In the genomic region with DNA sequence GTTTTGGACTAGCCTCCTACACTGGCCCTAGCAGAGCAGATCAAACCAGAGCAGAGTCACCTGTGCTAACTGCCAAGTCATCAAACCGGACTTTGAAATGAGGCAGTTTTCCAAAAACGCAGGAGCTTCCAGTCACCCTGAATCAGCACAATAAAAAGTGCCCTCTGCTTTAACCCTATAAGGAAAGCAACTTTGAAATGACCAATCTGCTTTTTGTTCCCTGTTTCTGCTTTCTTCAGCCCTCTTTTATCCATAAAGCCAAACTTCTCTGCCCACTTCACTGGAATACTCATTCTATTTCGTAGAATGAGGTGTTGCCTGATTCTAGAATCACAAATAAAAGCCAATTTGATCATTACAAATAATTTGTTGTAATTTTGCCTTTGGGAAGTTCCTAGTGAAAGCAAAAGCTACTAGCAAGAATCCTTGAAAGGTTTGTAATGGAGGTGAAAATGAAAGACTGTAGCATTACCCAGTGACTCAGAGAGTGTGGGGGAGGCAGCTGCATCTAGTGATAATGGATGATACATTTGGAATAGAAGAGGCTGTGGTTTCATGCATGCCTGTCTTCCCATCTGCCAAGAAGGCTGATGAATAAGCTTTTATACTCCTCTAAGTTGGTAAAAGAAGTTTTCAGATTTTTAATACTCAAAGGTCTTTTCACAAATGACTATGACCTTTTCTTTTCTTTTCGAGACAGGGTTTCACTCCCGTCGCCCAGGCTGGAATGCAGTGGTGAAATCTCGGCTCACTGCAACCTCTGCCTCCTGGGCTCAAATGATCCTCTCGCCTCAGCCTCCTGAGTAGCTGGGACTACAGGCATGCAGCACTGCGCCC, we compare ENCODE assay signal across 1 cellular context.
TF ChIP-seq lines count a peak whose summit lies in the region.

No MANE protein-coding gene starts in this region.

TF ChIP-seq in K562, 482 proteins besides CTCF, POLR2A, EP300 and RAD21 (continued from another document and continues in another):
- TF ChIP-seq, protein P1, sequence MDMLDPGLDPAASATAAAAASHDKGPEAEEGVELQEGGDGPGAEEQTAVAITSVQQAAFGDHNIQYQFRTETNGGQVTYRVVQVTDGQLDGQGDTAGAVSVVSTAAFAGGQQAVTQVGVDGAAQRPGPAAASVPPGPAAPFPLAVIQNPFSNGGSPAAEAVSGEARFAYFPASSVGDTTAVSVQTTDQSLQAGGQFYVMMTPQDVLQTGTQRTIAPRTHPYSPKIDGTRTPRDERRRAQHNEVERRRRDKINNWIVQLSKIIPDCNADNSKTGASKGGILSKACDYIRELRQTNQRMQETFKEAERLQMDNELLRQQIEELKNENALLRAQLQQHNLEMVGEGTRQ (CRISPR knock-in tag; IDR thresholded peaks at IDR 0.05), result no peak
- TF ChIP-seq ZBTB17 (CRISPR knock-in tag; IDR thresholded peaks at IDR 0.05), result no peak
- TF ChIP-seq PCBP1 (IDR thresholded peaks at IDR 0.05; ENCODE audit: low read depth, low read length, poor library complexity, severe bottlenecking), result no peak
- no peak for TF ChIP-seq GABPB2 (CRISPR knock-in tag; conservative IDR thresholded peaks at IDR 0.05)
- TF ChIP-seq, protein P2, sequence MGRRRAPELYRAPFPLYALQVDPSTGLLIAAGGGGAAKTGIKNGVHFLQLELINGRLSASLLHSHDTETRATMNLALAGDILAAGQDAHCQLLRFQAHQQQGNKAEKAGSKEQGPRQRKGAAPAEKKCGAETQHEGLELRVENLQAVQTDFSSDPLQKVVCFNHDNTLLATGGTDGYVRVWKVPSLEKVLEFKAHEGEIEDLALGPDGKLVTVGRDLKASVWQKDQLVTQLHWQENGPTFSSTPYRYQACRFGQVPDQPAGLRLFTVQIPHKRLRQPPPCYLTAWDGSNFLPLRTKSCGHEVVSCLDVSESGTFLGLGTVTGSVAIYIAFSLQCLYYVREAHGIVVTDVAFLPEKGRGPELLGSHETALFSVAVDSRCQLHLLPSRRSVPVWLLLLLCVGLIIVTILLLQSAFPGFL (CRISPR knock-in tag; IDR thresholded peaks at IDR 0.05), result no peak
- TF ChIP-seq HOXB6 (CRISPR knock-in tag; IDR thresholded peaks at IDR 0.05; ENCODE audit: borderline replicate concordance), result no peak
- TF ChIP-seq, protein P3, sequence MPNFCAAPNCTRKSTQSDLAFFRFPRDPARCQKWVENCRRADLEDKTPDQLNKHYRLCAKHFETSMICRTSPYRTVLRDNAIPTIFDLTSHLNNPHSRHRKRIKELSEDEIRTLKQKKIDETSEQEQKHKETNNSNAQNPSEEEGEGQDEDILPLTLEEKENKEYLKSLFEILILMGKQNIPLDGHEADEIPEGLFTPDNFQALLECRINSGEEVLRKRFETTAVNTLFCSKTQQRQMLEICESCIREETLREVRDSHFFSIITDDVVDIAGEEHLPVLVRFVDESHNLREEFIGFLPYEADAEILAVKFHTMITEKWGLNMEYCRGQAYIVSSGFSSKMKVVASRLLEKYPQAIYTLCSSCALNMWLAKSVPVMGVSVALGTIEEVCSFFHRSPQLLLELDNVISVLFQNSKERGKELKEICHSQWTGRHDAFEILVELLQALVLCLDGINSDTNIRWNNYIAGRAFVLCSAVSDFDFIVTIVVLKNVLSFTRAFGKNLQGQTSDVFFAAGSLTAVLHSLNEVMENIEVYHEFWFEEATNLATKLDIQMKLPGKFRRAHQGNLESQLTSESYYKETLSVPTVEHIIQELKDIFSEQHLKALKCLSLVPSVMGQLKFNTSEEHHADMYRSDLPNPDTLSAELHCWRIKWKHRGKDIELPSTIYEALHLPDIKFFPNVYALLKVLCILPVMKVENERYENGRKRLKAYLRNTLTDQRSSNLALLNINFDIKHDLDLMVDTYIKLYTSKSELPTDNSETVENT (CRISPR knock-in tag; IDR thresholded peaks at IDR 0.05), result no peak
- TF ChIP-seq SREBF1 (IDR thresholded peaks at IDR 0.05; ENCODE audit: borderline replicate concordance, low read depth, low read length), result no peak
- TF ChIP-seq CEBPB (tag; IDR thresholded peaks at IDR 0.05), result no peak
- TF ChIP-seq HMG20A (CRISPR knock-in tag; conservative IDR thresholded peaks at IDR 0.05), result no peak
- TF ChIP-seq POLR2H (tag; IDR thresholded peaks at IDR 0.05; ENCODE audit: low read depth), result peak; percentile 80
- no peak for TF ChIP-seq ZNF57 (CRISPR knock-in tag; IDR thresholded peaks at IDR 0.05)
- TF ChIP-seq ETS2 (tag; IDR thresholded peaks at IDR 0.05; ENCODE audit: borderline replicate concordance, poor library complexity, severe bottlenecking), result no peak
- TF ChIP-seq, protein P4, sequence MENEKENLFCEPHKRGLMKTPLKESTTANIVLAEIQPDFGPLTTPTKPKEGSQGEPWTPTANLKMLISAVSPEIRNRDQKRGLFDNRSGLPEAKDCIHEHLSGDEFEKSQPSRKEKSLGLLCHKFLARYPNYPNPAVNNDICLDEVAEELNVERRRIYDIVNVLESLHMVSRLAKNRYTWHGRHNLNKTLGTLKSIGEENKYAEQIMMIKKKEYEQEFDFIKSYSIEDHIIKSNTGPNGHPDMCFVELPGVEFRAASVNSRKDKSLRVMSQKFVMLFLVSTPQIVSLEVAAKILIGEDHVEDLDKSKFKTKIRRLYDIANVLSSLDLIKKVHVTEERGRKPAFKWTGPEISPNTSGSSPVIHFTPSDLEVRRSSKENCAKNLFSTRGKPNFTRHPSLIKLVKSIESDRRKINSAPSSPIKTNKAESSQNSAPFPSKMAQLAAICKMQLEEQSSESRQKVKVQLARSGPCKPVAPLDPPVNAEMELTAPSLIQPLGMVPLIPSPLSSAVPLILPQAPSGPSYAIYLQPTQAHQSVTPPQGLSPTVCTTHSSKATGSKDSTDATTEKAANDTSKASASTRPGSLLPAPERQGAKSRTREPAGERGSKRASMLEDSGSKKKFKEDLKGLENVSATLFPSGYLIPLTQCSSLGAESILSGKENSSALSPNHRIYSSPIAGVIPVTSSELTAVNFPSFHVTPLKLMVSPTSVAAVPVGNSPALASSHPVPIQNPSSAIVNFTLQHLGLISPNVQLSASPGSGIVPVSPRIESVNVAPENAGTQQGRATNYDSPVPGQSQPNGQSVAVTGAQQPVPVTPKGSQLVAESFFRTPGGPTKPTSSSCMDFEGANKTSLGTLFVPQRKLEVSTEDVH (IDR thresholded peaks at IDR 0.05; ENCODE audit: low read depth, partially characterized antibody), result no peak
- TF ChIP-seq ESRRB (CRISPR knock-in tag; IDR thresholded peaks at IDR 0.05; ENCODE audit: borderline replicate concordance), result no peak
- no peak for TF ChIP-seq SREBF2 (CRISPR knock-in tag; IDR thresholded peaks at IDR 0.05)
- TF ChIP-seq GTF2F1 (IDR thresholded peaks at IDR 0.05; ENCODE audit: low read depth, low read length), result no peak
- no peak for TF ChIP-seq BRF1 (IDR thresholded peaks at IDR 0.05; ENCODE audit: borderline replicate concordance, extremely low read depth, insufficient read length)
- TF ChIP-seq, protein P5, sequence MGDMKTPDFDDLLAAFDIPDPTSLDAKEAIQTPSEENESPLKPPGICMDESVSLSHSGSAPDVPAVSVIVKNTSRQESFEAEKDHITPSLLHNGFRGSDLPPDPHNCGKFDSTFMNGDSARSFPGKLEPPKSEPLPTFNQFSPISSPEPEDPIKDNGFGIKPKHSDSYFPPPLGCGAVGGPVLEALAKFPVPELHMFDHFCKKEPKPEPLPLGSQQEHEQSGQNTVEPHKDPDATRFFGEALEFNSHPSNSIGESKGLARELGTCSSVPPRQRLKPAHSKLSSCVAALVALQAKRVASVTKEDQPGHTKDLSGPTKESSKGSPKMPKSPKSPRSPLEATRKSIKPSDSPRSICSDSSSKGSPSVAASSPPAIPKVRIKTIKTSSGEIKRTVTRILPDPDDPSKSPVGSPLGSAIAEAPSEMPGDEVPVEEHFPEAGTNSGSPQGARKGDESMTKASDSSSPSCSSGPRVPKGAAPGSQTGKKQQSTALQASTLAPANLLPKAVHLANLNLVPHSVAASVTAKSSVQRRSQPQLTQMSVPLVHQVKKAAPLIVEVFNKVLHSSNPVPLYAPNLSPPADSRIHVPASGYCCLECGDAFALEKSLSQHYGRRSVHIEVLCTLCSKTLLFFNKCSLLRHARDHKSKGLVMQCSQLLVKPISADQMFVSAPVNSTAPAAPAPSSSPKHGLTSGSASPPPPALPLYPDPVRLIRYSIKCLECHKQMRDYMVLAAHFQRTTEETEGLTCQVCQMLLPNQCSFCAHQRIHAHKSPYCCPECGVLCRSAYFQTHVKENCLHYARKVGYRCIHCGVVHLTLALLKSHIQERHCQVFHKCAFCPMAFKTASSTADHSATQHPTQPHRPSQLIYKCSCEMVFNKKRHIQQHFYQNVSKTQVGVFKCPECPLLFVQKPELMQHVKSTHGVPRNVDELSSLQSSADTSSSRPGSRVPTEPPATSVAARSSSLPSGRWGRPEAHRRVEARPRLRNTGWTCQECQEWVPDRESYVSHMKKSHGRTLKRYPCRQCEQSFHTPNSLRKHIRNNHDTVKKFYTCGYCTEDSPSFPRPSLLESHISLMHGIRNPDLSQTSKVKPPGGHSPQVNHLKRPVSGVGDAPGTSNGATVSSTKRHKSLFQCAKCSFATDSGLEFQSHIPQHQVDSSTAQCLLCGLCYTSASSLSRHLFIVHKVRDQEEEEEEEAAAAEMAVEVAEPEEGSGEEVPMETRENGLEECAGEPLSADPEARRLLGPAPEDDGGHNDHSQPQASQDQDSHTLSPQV (IDR thresholded peaks at IDR 0.05), result peak; percentile 10; the same call in 1 of the 2 replicates
- no peak for TF ChIP-seq ZNF586 (CRISPR knock-in tag; conservative IDR thresholded peaks at IDR 0.05)
- TF ChIP-seq, protein P6, sequence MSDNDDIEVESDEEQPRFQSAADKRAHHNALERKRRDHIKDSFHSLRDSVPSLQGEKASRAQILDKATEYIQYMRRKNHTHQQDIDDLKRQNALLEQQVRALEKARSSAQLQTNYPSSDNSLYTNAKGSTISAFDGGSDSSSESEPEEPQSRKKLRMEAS (CRISPR knock-in tag; IDR thresholded peaks at IDR 0.05), result no peak
- TF ChIP-seq, protein P7, sequence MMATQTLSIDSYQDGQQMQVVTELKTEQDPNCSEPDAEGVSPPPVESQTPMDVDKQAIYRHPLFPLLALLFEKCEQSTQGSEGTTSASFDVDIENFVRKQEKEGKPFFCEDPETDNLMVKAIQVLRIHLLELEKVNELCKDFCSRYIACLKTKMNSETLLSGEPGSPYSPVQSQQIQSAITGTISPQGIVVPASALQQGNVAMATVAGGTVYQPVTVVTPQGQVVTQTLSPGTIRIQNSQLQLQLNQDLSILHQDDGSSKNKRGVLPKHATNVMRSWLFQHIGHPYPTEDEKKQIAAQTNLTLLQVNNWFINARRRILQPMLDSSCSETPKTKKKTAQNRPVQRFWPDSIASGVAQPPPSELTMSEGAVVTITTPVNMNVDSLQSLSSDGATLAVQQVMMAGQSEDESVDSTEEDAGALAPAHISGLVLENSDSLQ (IDR thresholded peaks at IDR 0.05), result peak; percentile 66; the same call in 1 of the 2 replicates
- no peak for TF ChIP-seq SRSF9 (IDR thresholded peaks at IDR 0.05; ENCODE audit: borderline replicate concordance, low read depth, low read length)
- TF ChIP-seq, protein P8, sequence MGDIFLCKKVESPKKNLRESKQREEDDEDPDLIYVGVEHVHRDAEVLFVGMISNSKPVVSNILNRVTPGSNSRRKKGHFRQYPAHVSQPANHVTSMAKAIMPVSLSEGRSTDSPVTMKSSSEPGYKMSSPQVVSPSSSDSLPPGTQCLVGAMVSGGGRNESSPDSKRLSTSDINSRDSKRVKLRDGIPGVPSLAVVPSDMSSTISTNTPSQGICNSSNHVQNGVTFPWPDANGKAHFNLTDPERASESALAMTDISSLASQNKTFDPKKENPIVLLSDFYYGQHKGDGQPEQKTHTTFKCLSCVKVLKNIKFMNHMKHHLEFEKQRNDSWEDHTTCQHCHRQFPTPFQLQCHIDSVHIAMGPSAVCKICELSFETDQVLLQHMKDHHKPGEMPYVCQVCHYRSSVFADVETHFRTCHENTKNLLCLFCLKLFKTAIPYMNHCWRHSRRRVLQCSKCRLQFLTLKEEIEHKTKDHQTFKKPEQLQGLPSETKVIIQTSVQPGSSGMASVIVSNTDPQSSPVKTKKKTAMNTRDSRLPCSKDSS (IDR thresholded peaks at IDR 0.05; ENCODE audit: low read depth, partially characterized antibody), result no peak
- TF ChIP-seq SMC3 (conservative IDR thresholded peaks at IDR 0.05; ENCODE audit: insufficient read depth, low read depth, low read length), result no peak
- no peak for TF ChIP-seq GABPB1 (CRISPR knock-in tag; IDR thresholded peaks at IDR 0.05)
- TF ChIP-seq YY1 (IDR thresholded peaks at IDR 0.05; ENCODE audit: borderline replicate concordance in 1 of 3, control insufficient read depth in 1 of 3, extremely low read depth in 1 of 3, insufficient read depth in 3 of 3, insufficient read length in 1 of 3, insufficient replicate concordance in 2 of 3, low read depth in 1 of 3, low read length in 2 of 3), result peak in 1 of 3 experiments; percentile 87
- no peak for TF ChIP-seq XRCC4 (IDR thresholded peaks at IDR 0.05; ENCODE audit: extremely low read depth, insufficient read depth, insufficient read length)
- TF ChIP-seq XRCC3 (IDR thresholded peaks at IDR 0.05), result no peak
- TF ChIP-seq TEAD1 (CRISPR knock-in tag; IDR thresholded peaks at IDR 0.05), result peak; percentile 45 to 69; a peak in 2 of 4 replicates
- no peak for TF ChIP-seq ZNF79 (CRISPR knock-in tag; IDR thresholded peaks at IDR 0.05; ENCODE audit: low read depth)
- TF ChIP-seq, protein P9, sequence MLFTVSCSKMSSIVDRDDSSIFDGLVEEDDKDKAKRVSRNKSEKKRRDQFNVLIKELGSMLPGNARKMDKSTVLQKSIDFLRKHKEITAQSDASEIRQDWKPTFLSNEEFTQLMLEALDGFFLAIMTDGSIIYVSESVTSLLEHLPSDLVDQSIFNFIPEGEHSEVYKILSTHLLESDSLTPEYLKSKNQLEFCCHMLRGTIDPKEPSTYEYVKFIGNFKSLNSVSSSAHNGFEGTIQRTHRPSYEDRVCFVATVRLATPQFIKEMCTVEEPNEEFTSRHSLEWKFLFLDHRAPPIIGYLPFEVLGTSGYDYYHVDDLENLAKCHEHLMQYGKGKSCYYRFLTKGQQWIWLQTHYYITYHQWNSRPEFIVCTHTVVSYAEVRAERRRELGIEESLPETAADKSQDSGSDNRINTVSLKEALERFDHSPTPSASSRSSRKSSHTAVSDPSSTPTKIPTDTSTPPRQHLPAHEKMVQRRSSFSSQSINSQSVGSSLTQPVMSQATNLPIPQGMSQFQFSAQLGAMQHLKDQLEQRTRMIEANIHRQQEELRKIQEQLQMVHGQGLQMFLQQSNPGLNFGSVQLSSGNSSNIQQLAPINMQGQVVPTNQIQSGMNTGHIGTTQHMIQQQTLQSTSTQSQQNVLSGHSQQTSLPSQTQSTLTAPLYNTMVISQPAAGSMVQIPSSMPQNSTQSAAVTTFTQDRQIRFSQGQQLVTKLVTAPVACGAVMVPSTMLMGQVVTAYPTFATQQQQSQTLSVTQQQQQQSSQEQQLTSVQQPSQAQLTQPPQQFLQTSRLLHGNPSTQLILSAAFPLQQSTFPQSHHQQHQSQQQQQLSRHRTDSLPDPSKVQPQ (CRISPR knock-in tag; IDR thresholded peaks at IDR 0.05; ENCODE audit: borderline replicate concordance), result no peak
- no peak; the same call in 1 of the 2 replicates for TF ChIP-seq GATAD2A (IDR thresholded peaks at IDR 0.05)
- no peak for TF ChIP-seq ZNF764 (CRISPR knock-in tag; IDR thresholded peaks at IDR 0.05; ENCODE audit: low read depth)
- TF ChIP-seq, protein P10, sequence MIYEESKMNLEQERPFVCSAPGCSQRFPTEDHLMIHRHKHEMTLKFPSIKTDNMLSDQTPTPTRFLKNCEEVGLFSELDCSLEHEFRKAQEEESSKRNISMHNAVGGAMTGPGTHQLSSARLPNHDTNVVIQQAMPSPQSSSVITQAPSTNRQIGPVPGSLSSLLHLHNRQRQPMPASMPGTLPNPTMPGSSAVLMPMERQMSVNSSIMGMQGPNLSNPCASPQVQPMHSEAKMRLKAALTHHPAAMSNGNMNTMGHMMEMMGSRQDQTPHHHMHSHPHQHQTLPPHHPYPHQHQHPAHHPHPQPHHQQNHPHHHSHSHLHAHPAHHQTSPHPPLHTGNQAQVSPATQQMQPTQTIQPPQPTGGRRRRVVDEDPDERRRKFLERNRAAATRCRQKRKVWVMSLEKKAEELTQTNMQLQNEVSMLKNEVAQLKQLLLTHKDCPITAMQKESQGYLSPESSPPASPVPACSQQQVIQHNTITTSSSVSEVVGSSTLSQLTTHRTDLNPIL (CRISPR knock-in tag; IDR thresholded peaks at IDR 0.05), result no peak
- no peak for TF ChIP-seq GTF2A2 (tag; IDR thresholded peaks at IDR 0.05)
- TF ChIP-seq TCFL5 (CRISPR knock-in tag; conservative IDR thresholded peaks at IDR 0.05), result no peak
- TF ChIP-seq SMARCA4 (IDR thresholded peaks at IDR 0.05), result peak; percentile 97
- no peak for TF ChIP-seq GTF2E2 (tag; IDR thresholded peaks at IDR 0.05)
